8 cellular contexts compared by ENCODE assay signal in genomic region chr20:19815553-19815991, GRCh38. TPM values are rescaled to one million over a fixed set of nuclear protein-coding genes. Genes with fewer than 3 reads are reported as not detected.
DNase-seq lines count a peak whose midpoint lies in the region; ATAC-seq, FAIRE-seq and TF ChIP-seq lines count a peak whose summit lies in the region.

No MANE protein-coding gene starts in this region.

- peaks cover 8% of the 10 kb centered on the region for H3F3A ChIP-seq in smooth muscle cell (ENCODE audit: low read depth)

- WGBS in smooth muscle cell (ENCODE audit: low lambda C conversion rate): 22% methylated on average over 8 of the region's 8 CpGs

- H3K27me3 ChIP-seq in smooth muscle cell (ENCODE audit: low read depth): no peaks in the 10 kb centered on the region

- H3K4me1 ChIP-seq in smooth muscle cell (ENCODE audit: low read depth): peaks cover 14% of the 10 kb centered on the region

- H2AFZ ChIP-seq in smooth muscle cell (ENCODE audit: low read depth): no peak overlapping the region

- no peak overlapping the region for H3K4me3 ChIP-seq in smooth muscle cell

- no peak for TF ChIP-seq POLR2A in H54 (IDR thresholded peaks at IDR 0.05; ENCODE audit: low read depth, low read length)

- no peaks in the 10 kb centered on the region for H4K20me1 ChIP-seq in smooth muscle cell (ENCODE audit: low read depth)

- H3K27ac ChIP-seq in smooth muscle cell (ENCODE audit: low read depth): peak overlapping the region; percentile 98

- peak; percentile 98 for FAIRE-seq in H54 (lab: Jason Lieb, UNC)

- H3K36me3 ChIP-seq in smooth muscle cell (ENCODE audit: low read depth): no peaks in the 10 kb centered on the region

- H3K79me2 ChIP-seq in smooth muscle cell (ENCODE audit: low read depth): no peaks in the 10 kb centered on the region

- peak; percentile 100 for ATAC-seq in SK-N-SH treated with all-trans-retinoic acid at 6 μM for 48 hours
- ATAC-seq in GM21717 (IDR thresholded peaks at IDR 0.05; ENCODE audit: unreplicated experiment): no peak
- ATAC-seq in HG03045 (IDR thresholded peaks at IDR 0.05; ENCODE audit: unreplicated experiment): no peak

- H3K9me3 ChIP-seq in smooth muscle cell (replicated peaks; ENCODE audit: low read depth): no peaks in the 10 kb centered on the region

- DNase-seq in H54 (ENCODE audit: insufficient read length, low spot score) (peak; percentile 65), glomerular endothelial cell (ENCODE audit: extremely low read depth, low read depth, low spot score) (peak; percentile 99), smooth muscle cell (lab: John Stamatoyannopoulos, UW; ENCODE audit: unreplicated experiment) (no peak), NCI-H446 treated with DMSO at 0.1 percent for 48 hours (lab: John Stamatoyannopoulos, UW) (no peak), NCI-H1694 (lab: John Stamatoyannopoulos, UW) (no peak)

- H3K4me2 ChIP-seq in smooth muscle cell: peak overlapping the region; percentile 77

- peak overlapping the region; percentile 80 for H3K9ac ChIP-seq in smooth muscle cell (ENCODE audit: low read depth)

- TF ChIP-seq CTCF in smooth muscle cell (IDR thresholded peaks at IDR 0.05; ENCODE audit: borderline replicate concordance, insufficient read depth, poor library complexity, severe bottlenecking): no peak

TF ChIP-seq in SK-N-SH treated with all-trans-retinoic acid at 6 μM for 48 hours, 23 proteins besides CTCF, POLR2A, EP300 and RAD21:
- no peak for TF ChIP-seq ZNF8 (CRISPR knock-in tag; IDR thresholded peaks at IDR 0.05)
- TF ChIP-seq CSDC2 (CRISPR knock-in tag; IDR thresholded peaks at IDR 0.05): no peak
- TF ChIP-seq ESRRG (CRISPR knock-in tag; IDR thresholded peaks at IDR 0.05): no peak
- no peak for TF ChIP-seq BACH2 (CRISPR knock-in tag; IDR thresholded peaks at IDR 0.05; ENCODE audit: borderline replicate concordance)
- peak; percentile 53; the same call in 1 of the 2 replicates for TF ChIP-seq ZC3H10 (CRISPR knock-in tag; IDR thresholded peaks at IDR 0.05)

RNA-seq across cellular contexts. Expression of gene RIN2, which starts 57.5 kb away (rescaled TPM):
- total RNA-seq in glomerular endothelial cell (131 and 143 TPM in 2 replicates), smooth muscle cell (26.9 and 29.5 TPM in 2 replicates)
- polyA plus RNA-seq in smooth muscle cell: 16.0 TPM in 2 replicates

Comparison
In these comparisons a context has a peak if more than half of its experiments do, and no peak if none do; other contexts are left out.
1. DNase-seq: peak in H54 (single experiment) and glomerular endothelial cell (single experiment); none in smooth muscle cell (single experiment), NCI-H446 treated with DMSO at 0.1 percent for 48 hours (single experiment) and NCI-H1694 (single experiment).